1 cellular context compared by ENCODE assay signal in the genomic region with DNA sequence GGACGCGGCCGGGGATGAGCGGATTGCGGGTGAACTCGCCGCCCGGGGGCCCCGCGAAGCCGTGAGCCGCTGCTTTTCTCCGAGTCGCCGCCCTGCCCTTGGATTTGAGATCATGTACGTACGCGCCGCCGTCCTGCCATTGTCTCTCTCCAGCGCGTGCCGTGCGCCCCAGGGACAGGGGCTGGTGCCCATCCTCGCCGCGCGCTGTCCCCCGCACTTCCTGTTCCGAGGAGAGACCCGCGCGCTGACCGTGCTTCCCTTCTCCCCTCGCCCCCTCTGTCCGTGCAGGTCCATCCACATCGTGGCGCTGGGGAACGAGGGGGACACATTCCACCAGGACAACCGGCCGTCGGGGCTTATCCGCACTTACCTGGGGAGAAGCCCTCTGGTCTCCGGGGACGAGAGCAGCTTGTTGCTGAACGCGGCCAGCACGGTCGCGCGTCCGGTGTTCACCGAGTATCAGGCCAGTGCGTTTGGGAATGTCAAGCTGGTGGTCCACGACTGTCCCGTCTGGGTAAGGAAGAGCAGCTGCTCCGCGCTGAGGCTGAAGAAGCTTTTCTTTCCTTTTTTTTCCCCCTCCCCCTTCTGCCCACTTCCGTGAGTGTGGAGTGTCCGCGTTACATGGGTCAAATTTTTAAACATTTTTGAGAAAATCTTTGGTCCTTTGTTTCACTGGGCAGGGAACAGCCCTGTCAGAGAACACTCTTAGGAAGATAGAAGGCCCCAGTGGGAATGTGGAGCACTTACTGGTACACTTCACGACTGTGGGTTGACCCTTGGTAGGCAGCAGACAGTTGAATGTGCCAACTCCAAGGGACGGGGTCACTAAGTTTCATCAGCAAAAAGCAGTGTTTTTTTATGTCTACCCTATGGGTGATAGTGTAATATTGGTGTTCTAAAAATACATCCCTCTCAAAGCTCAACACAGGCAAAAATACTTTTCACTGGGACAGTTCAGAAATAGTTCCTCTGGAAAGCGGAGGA.
TF ChIP-seq lines count a peak whose summit lies in the region.

No MANE protein-coding gene starts in this region.

TF ChIP-seq in HepG2, 621 proteins besides CTCF, POLR2A, EP300 and RAD21 (continued from another document and continues in another):
- 0 out of 2 replicates have a peak, but pooled peaks have one; percentile 60 for TF ChIP-seq PCBP1 (IDR thresholded peaks at IDR 0.05; ENCODE audit: borderline replicate concordance, low read depth, low read length)
- no peak for TF ChIP-seq ZNF615 (CRISPR knock-in tag; IDR thresholded peaks at IDR 0.05; ENCODE audit: borderline replicate concordance)
- TF ChIP-seq ZNF589 (CRISPR knock-in tag; conservative IDR thresholded peaks at IDR 0.05) = 0 out of 2 replicates have a peak, but pooled peaks have one; percentile 7
- TF ChIP-seq, protein P1, sequence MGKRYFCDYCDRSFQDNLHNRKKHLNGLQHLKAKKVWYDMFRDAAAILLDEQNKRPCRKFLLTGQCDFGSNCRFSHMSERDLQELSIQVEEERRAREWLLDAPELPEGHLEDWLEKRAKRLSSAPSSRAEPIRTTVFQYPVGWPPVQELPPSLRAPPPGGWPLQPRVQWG (CRISPR knock-in tag; IDR thresholded peaks at IDR 0.05; ENCODE audit: borderline replicate concordance, low read depth) = no peak
- peak; percentile 68 for TF ChIP-seq KMT2B (CRISPR knock-in tag; IDR thresholded peaks at IDR 0.05)
- TF ChIP-seq ZNF17 (CRISPR knock-in tag; IDR thresholded peaks at IDR 0.05) = no peak
- TF ChIP-seq ZNF230 (CRISPR knock-in tag; IDR thresholded peaks at IDR 0.05) = no peak
- TF ChIP-seq STAG1 (CRISPR knock-in tag; IDR thresholded peaks at IDR 0.05) = no peak
- no peak for TF ChIP-seq ZNF12 (CRISPR knock-in tag; IDR thresholded peaks at IDR 0.05)
- TF ChIP-seq KLF6 (CRISPR knock-in tag; IDR thresholded peaks at IDR 0.05) = no peak
- peak; percentile 85 for TF ChIP-seq GABPB1 (CRISPR knock-in tag; IDR thresholded peaks at IDR 0.05)
- no peak for TF ChIP-seq KDM1A (CRISPR knock-in tag; IDR thresholded peaks at IDR 0.05)
- TF ChIP-seq MYC (CRISPR knock-in tag; IDR thresholded peaks at IDR 0.05; ENCODE audit: borderline replicate concordance) = no peak
- TF ChIP-seq, protein P2, sequence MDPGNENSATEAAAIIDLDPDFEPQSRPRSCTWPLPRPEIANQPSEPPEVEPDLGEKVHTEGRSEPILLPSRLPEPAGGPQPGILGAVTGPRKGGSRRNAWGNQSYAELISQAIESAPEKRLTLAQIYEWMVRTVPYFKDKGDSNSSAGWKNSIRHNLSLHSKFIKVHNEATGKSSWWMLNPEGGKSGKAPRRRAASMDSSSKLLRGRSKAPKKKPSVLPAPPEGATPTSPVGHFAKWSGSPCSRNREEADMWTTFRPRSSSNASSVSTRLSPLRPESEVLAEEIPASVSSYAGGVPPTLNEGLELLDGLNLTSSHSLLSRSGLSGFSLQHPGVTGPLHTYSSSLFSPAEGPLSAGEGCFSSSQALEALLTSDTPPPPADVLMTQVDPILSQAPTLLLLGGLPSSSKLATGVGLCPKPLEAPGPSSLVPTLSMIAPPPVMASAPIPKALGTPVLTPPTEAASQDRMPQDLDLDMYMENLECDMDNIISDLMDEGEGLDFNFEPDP (CRISPR knock-in tag; conservative IDR thresholded peaks at IDR 0.05) = no peak
- TF ChIP-seq GATA4 (IDR thresholded peaks at IDR 0.05; ENCODE audit: borderline replicate concordance, low read depth) = no peak
- TF ChIP-seq TRIM24 (CRISPR knock-in tag; IDR thresholded peaks at IDR 0.05) = no peak
- no peak for TF ChIP-seq NFYB (CRISPR knock-in tag; IDR thresholded peaks at IDR 0.05)
- no peak; the same call in 1 of the 2 replicates for TF ChIP-seq ZMYM3 (CRISPR knock-in tag; IDR thresholded peaks at IDR 0.05)
- no peak for TF ChIP-seq THYN1 (CRISPR knock-in tag; IDR thresholded peaks at IDR 0.05; ENCODE audit: borderline replicate concordance, low read depth)
- TF ChIP-seq, protein P3, sequence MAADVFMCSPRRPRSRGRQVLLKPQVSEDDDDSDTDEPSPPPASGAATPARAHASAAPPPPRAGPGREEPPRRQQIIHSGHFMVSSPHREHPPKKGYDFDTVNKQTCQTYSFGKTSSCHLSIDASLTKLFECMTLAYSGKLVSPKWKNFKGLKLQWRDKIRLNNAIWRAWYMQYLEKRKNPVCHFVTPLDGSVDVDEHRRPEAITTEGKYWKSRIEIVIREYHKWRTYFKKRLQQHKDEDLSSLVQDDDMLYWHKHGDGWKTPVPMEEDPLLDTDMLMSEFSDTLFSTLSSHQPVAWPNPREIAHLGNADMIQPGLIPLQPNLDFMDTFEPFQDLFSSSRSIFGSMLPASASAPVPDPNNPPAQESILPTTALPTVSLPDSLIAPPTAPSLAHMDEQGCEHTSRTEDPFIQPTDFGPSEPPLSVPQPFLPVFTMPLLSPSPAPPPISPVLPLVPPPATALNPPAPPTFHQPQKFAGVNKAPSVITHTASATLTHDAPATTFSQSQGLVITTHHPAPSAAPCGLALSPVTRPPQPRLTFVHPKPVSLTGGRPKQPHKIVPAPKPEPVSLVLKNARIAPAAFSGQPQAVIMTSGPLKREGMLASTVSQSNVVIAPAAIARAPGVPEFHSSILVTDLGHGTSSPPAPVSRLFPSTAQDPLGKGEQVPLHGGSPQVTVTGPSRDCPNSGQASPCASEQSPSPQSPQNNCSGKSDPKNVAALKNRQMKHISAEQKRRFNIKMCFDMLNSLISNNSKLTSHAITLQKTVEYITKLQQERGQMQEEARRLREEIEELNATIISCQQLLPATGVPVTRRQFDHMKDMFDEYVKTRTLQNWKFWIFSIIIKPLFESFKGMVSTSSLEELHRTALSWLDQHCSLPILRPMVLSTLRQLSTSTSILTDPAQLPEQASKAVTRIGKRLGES (CRISPR knock-in tag; IDR thresholded peaks at IDR 0.05; ENCODE audit: borderline replicate concordance) = no peak
- TF ChIP-seq, protein P4, sequence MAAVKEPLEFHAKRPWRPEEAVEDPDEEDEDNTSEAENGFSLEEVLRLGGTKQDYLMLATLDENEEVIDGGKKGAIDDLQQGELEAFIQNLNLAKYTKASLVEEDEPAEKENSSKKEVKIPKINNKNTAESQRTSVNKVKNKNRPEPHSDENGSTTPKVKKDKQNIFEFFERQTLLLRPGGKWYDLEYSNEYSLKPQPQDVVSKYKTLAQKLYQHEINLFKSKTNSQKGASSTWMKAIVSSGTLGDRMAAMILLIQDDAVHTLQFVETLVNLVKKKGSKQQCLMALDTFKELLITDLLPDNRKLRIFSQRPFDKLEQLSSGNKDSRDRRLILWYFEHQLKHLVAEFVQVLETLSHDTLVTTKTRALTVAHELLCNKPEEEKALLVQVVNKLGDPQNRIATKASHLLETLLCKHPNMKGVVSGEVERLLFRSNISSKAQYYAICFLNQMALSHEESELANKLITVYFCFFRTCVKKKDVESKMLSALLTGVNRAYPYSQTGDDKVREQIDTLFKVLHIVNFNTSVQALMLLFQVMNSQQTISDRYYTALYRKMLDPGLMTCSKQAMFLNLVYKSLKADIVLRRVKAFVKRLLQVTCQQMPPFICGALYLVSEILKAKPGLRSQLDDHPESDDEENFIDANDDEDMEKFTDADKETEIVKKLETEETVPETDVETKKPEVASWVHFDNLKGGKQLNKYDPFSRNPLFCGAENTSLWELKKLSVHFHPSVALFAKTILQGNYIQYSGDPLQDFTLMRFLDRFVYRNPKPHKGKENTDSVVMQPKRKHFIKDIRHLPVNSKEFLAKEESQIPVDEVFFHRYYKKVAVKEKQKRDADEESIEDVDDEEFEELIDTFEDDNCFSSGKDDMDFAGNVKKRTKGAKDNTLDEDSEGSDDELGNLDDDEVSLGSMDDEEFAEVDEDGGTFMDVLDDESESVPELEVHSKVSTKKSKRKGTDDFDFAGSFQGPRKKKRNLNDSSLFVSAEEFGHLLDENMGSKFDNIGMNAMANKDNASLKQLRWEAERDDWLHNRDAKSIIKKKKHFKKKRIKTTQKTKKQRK (IDR thresholded peaks at IDR 0.05; ENCODE audit: low read length) = no peak
- TF ChIP-seq BORCS8-MEF2B (CRISPR knock-in tag; IDR thresholded peaks at IDR 0.05) = no peak; the same call in 1 of the 2 replicates
- TF ChIP-seq, protein P5, sequence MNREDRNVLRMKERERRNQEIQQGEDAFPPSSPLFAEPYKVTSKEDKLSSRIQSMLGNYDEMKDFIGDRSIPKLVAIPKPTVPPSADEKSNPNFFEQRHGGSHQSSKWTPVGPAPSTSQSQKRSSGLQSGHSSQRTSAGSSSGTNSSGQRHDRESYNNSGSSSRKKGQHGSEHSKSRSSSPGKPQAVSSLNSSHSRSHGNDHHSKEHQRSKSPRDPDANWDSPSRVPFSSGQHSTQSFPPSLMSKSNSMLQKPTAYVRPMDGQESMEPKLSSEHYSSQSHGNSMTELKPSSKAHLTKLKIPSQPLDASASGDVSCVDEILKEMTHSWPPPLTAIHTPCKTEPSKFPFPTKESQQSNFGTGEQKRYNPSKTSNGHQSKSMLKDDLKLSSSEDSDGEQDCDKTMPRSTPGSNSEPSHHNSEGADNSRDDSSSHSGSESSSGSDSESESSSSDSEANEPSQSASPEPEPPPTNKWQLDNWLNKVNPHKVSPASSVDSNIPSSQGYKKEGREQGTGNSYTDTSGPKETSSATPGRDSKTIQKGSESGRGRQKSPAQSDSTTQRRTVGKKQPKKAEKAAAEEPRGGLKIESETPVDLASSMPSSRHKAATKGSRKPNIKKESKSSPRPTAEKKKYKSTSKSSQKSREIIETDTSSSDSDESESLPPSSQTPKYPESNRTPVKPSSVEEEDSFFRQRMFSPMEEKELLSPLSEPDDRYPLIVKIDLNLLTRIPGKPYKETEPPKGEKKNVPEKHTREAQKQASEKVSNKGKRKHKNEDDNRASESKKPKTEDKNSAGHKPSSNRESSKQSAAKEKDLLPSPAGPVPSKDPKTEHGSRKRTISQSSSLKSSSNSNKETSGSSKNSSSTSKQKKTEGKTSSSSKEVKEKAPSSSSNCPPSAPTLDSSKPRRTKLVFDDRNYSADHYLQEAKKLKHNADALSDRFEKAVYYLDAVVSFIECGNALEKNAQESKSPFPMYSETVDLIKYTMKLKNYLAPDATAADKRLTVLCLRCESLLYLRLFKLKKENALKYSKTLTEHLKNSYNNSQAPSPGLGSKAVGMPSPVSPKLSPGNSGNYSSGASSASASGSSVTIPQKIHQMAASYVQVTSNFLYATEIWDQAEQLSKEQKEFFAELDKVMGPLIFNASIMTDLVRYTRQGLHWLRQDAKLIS (CRISPR knock-in tag; IDR thresholded peaks at IDR 0.05) = peak; percentile 20; the same call in 1 of the 2 replicates
- TF ChIP-seq THAP9 (CRISPR knock-in tag; IDR thresholded peaks at IDR 0.05; ENCODE audit: borderline replicate concordance) = no peak
- TF ChIP-seq, protein P6, sequence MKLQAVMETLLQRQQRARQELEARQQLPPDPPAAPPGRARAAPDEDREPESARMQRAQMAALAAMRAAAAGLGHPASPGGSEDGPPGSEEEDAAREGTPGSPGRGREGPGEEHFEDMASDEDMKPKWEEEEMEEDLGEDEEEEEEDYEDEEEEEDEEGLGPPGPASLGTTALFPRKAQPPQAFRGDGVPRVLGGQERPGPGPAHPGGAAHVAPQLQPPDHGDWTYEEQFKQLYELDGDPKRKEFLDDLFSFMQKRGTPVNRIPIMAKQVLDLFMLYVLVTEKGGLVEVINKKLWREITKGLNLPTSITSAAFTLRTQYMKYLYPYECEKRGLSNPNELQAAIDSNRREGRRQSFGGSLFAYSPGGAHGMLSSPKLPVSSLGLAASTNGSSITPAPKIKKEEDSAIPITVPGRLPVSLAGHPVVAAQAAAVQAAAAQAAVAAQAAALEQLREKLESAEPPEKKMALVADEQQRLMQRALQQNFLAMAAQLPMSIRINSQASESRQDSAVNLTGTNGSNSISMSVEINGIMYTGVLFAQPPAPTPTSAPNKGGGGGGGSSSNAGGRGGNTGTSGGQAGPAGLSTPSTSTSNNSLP (IDR thresholded peaks at IDR 0.05; ENCODE audit: low read depth, low read length) = no peak
- TF ChIP-seq ZNF792 (CRISPR knock-in tag; IDR thresholded peaks at IDR 0.05) = no peak
- no peak for TF ChIP-seq JUN (CRISPR knock-in tag; IDR thresholded peaks at IDR 0.05)
- peak; percentile 90; the same call in 1 of the 2 replicates for TF ChIP-seq TMF1 (CRISPR knock-in tag; IDR thresholded peaks at IDR 0.05; ENCODE audit: low read depth)
- no peak for TF ChIP-seq ZNF124 (CRISPR knock-in tag; IDR thresholded peaks at IDR 0.05)
- no peak for TF ChIP-seq PAF1 (CRISPR knock-in tag; IDR thresholded peaks at IDR 0.05)
- TF ChIP-seq, protein P7, sequence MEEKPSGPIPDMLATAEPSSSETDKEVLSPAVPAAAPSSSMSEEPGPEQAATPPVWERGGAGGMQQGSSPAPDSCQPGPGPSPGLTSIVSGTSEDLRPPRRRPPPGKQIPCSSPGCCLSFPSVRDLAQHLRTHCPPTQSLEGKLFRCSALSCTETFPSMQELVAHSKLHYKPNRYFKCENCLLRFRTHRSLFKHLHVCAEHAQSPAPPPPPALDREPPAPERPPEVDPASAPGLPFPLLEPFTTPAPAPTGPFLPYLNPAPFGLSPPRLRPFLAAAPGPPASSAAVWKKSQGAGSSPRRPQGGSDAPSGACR (CRISPR knock-in tag; IDR thresholded peaks at IDR 0.05) = 0 out of 2 replicates have a peak, but pooled peaks have one; percentile 19
- TF ChIP-seq ZNF143 (CRISPR knock-in tag; IDR thresholded peaks at IDR 0.05) = no peak
- TF ChIP-seq, protein P8, sequence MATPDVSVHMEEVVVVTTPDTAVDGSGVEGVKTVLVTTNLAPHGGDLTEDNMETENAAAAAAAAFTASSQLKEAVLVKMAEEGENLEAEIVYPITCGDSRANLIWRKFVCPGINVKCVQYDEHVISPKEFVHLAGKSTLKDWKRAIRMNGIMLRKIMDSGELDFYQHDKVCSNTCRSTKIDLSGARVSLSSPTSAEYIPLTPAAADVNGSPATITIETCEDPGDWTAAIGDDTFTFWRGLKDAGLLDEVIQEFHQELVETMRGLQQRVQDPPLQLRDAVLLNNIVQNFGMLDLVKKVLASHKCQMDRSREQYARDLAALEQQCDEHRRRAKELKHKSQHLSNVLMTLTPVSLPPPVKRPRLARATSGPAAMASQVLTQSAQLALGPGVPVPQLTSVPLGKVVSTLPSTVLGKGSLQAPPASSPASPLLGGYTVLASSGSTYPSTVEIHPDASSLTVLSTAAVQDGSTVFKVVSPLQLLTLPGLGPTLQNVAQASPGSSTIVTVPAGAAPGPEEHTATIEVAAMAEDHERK (CRISPR knock-in tag; IDR thresholded peaks at IDR 0.05; ENCODE audit: low read depth) = no peak
- no peak for TF ChIP-seq ELF4 (CRISPR knock-in tag; IDR thresholded peaks at IDR 0.05; ENCODE audit: borderline replicate concordance)
